In the genomic region with DNA sequence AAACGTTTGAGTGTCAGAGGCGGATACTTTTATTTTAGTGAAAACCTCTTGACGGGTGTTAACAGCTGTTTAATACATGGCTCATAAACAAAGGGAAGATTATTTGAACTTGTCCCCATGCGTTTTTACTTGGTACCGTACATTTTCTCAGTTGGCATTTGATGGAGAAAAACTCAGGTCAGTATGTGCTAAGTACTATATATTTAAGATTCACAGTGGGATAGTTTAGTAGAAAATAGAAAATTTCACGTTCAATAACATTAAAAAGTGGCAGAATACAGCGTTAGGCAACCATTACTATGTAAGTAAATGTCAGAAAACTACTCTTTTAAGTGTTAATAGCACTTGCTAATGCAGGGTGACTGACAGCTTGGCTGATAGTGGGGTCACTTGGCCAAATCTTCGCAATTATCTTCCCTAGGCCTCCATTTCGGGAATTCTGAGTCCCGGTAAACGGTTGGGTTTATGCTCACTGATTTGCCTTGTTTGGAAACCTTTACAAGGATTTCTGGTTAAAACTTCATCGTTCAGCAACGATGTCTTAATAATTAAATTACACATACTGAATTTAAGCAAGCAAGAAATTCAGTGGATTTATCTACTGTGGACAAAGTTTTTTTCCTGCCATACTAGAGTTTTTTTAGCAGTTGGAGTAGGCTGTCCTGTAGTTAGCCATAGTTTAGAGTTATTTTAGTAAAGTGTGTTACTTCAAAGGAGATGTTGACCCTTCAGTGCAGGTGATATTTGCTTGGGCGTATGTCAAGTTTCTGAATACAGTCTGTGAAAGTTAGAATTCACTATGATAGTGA, we compare ENCODE assay signal across 8 cellular contexts. TPM values are rescaled to one million over a fixed set of nuclear protein-coding genes. Genes with fewer than 3 reads are reported as not detected.
A peak's percentile ranks its signal among the peaks of the same experiment; 100 is the strongest.
DNase-seq lines count a peak whose midpoint lies in the region; ATAC-seq lines count a peak whose summit lies in the region.

No MANE protein-coding gene starts in this region.

- H4K12ac ChIP-seq in trophoblast cell (ENCODE audit: low read depth, low read length), result peak overlapping the region; percentile 72

- peaks cover 6% of the 10 kb centered on the region for H3K79me1 ChIP-seq in trophoblast cell (ENCODE audit: low read length)

- H4K91ac ChIP-seq in trophoblast cell (ENCODE audit: low read depth, low read length), result peak overlapping the region; percentile 22

- no peak overlapping the region for H2AK5ac ChIP-seq in trophoblast cell (ENCODE audit: low read length)

- H2AFZ ChIP-seq in trophoblast cell (ENCODE audit: insufficient read depth, low read length, poor library complexity), result no peak overlapping the region

- no peaks in the 10 kb centered on the region for H3K9me3 ChIP-seq in esophagus (ENCODE audit: control insufficient read depth in 2 of 2, insufficient read depth in 1 of 2, low read depth in 1 of 2, low read length in 1 of 2)
- H3K9me3 ChIP-seq in trophoblast cell (ENCODE audit: insufficient read depth, low read depth, low read length), result no peaks in the 10 kb centered on the region

- H3K14ac ChIP-seq in trophoblast cell (ENCODE audit: low read length), result no peak overlapping the region

- H2BK120ac ChIP-seq in trophoblast cell (ENCODE audit: insufficient read depth, low read length, poor library complexity), result no peak overlapping the region

- H3K9ac ChIP-seq in trophoblast cell (ENCODE audit: low read length), result peak overlapping the region; percentile 69

- DNase-seq in RPMI8226, result peak; percentile 19
- peak in 1 of 2 donors; percentile 21 for DNase-seq in trophoblast cell
- DNase-seq in HuH-7 (ENCODE audit: low spot score), result no peak
- DNase-seq in NCI-H2107 (lab: John Stamatoyannopoulos, UW), result no peak
- no peak for DNase-seq in putamen (ENCODE audit: low spot score)

- WGBS in esophagus, 2 donors, result 5% methylated on average over 14 of the region's 14 CpGs
- no CpG with 5 or more reads among the region's 14 CpGs for WGBS in trophoblast cell (ENCODE audit: extremely low coverage, insufficient coverage, insufficient read length)

- H3K36me3 ChIP-seq in esophagus (ENCODE audit: control insufficient read depth in 2 of 2, insufficient read depth in 2 of 2, low read length in 1 of 2) (no peaks in the 10 kb centered on the region), trophoblast cell (ENCODE audit: control insufficient read depth in 1 of 2, insufficient read depth in 2 of 2, low read length in 2 of 2) (peaks cover 3 to 5% of the 10 kb centered on the region in 2 experiments)

- H3K4ac ChIP-seq in trophoblast cell (ENCODE audit: low read depth, low read length), result peak overlapping the region; percentile 99

- peak overlapping the region; percentile 73 for H3K4me3 ChIP-seq in GM08714 (ENCODE audit: low read length)
- peak overlapping the region; percentile 21 to 56 for H3K4me3 ChIP-seq in esophagus (ENCODE audit: low read depth in 1 of 2, low read length in 2 of 2)
- no peak overlapping the region for H3K4me3 ChIP-seq in trophoblast cell (ENCODE audit: low read depth, low read length)

- peak overlapping the region; percentile 64 for H3K4me2 ChIP-seq in trophoblast cell (ENCODE audit: low read length)

- no peak overlapping the region for H3K23ac ChIP-seq in trophoblast cell (ENCODE audit: low read length)

- H3K4me1 ChIP-seq in esophagus (ENCODE audit: control insufficient read depth in 2 of 2, insufficient read depth in 2 of 2, low read length in 1 of 2) (peaks cover 0 to 2% of the 10 kb centered on the region in 2 donors), trophoblast cell (ENCODE audit: control insufficient read depth in 1 of 2, insufficient read depth in 2 of 2, low read length in 2 of 2) (peaks cover 6 to 15% of the 10 kb centered on the region in 2 experiments)

- H3K27me3 ChIP-seq in esophagus (ENCODE audit: control insufficient read depth in 1 of 2, insufficient read depth in 2 of 2, low read length in 2 of 2) (no peaks in the 10 kb centered on the region), trophoblast cell (ENCODE audit: insufficient read depth, low read length) (no peaks in the 10 kb centered on the region)

- H3K18ac ChIP-seq in trophoblast cell (ENCODE audit: low read length), result no peak overlapping the region

- peak overlapping the region; percentile 62 for H4K8ac ChIP-seq in trophoblast cell (ENCODE audit: low read depth, low read length)

- ATAC-seq in HG03378 (IDR thresholded peaks at IDR 0.05; ENCODE audit: unreplicated experiment), result no peak

- H3K27ac ChIP-seq in esophagus (ENCODE audit: low read depth in 2 of 2, low read length in 1 of 2) (peak overlapping the region; percentile 98 to 99), trophoblast cell (ENCODE audit: low read depth, low read length) (peak overlapping the region; percentile 64)

- H3K79me2 ChIP-seq in trophoblast cell (ENCODE audit: control insufficient read depth, insufficient read depth, low read length, poor library complexity), result peaks cover 15% of the 10 kb centered on the region

- no peak overlapping the region for H2BK12ac ChIP-seq in trophoblast cell (ENCODE audit: low read length)

- no peak overlapping the region for H2BK5ac ChIP-seq in trophoblast cell (ENCODE audit: low read depth, low read length, poor library complexity)

RNA-seq across cellular contexts. Expression of a gene that starts 4.9 kb away (rescaled TPM):
- polyA plus RNA-seq in esophagus, result 10 to 100 TPM; 25.8 to 32.8 TPM
- 98.2 and 104 TPM in 2 replicates for polyA plus RNA-seq in trophoblast cell (2013)
